ENCODE assay signal across 14 cellular contexts in genomic region chr14:101449114-101449513, GRCh38.
"Had no signal": no experiment of that assay in that cellular context is flagged by ENCODE, and none has a peak within 500 bp of the region (broad histone marks: within the 10 kb centered on the region; RNA-seq: fewer than 3 reads in every experiment).

No MANE protein-coding gene starts in this region.

- H3K27ac ChIP-seq: cardiac muscle cell, coronary artery, heart right ventricle, left ventricle myocardium inferior, testis, VCaP had no signal

- H3K36me3 Mint-ChIP-seq: activated CD4-positive, alpha-beta memory T cell treated with anti-CD3 and anti-CD28 coated beads for 36 hours had no signal

- H3K27me3 ChIP-seq: testis had no signal

- H3K4me1 ChIP-seq: heart right ventricle, left ventricle myocardium inferior, testis had no signal

- H3K9me3 Mint-ChIP-seq: activated CD4-positive, alpha-beta memory T cell treated with anti-CD3 and anti-CD28 coated beads for 36 hours; stimulated activated naive CD8-positive, alpha-beta T cell treated with anti-CD3 and anti-CD28 coated beads, Interleukin-15, amount 100 ng/mL, for 72 hours had no signal

- ATAC-seq: heart right ventricle; stimulated activated naive CD8-positive, alpha-beta T cell treated with anti-CD3 and anti-CD28 coated beads, Interleukin-15, amount 100 ng/mL, for 72 hours had no signal

- H3K4me3 Mint-ChIP-seq: activated CD4-positive, alpha-beta memory T cell treated with anti-CD3 and anti-CD28 coated beads for 36 hours; activated naive CD4-positive, alpha-beta T cell treated with anti-CD3 and anti-CD28 coated beads for 36 hours; nephron progenitor cell; stimulated activated naive CD8-positive, alpha-beta T cell treated with anti-CD3 and anti-CD28 coated beads, Interleukin-15, amount 100 ng/mL, for 72 hours had no signal

- H3K36me3 ChIP-seq: cardiac muscle cell, heart right ventricle, left ventricle myocardium inferior had no signal

- H3K4me1 Mint-ChIP-seq: nephron progenitor cell had no signal

- H3K4me3 ChIP-seq: cardiac muscle cell, coronary artery, heart right ventricle, left ventricle myocardium inferior, testis had no signal

- H3K9me3 ChIP-seq: heart right ventricle, left ventricle myocardium inferior, testis had no signal

- H3K27ac Mint-ChIP-seq: activated CD4-positive, alpha-beta memory T cell treated with anti-CD3 and anti-CD28 coated beads for 36 hours; activated naive CD4-positive, alpha-beta T cell treated with anti-CD3 and anti-CD28 coated beads for 36 hours; nephron progenitor cell; stimulated activated naive CD8-positive, alpha-beta T cell treated with anti-CD3 and anti-CD28 coated beads, Interleukin-15, amount 100 ng/mL, for 72 hours had no signal

- DNase-seq: activated CD4-positive, alpha-beta memory T cell treated with anti-CD3 and anti-CD28 coated beads for 36 hours; activated naive CD4-positive, alpha-beta T cell treated with anti-CD3 and anti-CD28 coated beads for 36 hours; effector CD4-positive, alpha-beta T cell; heart right ventricle; left ventricle myocardium inferior; mesendoderm; nephron progenitor cell; stimulated activated CD4-positive, alpha-beta T cell treated with anti-CD3 and anti-CD28 coated beads, Interleukin-4, amount 100 ng/mL, for 24 hours; stimulated activated naive CD8-positive, alpha-beta T cell treated with anti-CD3 and anti-CD28 coated beads, Interleukin-15, amount 100 ng/mL, for 72 hours; T1000; testis had no signal
